In genomic region chr4:76960014-76960413, GRCh38 we compare ENCODE assay signal across 9 cellular contexts. TPM values are rescaled to one million over a fixed set of nuclear protein-coding genes. Genes with fewer than 3 reads are reported as not detected.
DNase-seq lines count a peak whose midpoint lies in the region; ATAC-seq and TF ChIP-seq lines count a peak whose summit lies in the region.
"Had no signal": no experiment of that assay in that cellular context is flagged by ENCODE, and none has a peak within 500 bp of the region (broad histone marks: within the 10 kb centered on the region; RNA-seq: fewer than 3 reads in every experiment).

No MANE protein-coding gene starts in this region.

- CTCF ChIA-PET in PC-9 (lab: Charles Lee) = no interaction called here

- no peaks in the 10 kb centered on the region for H3K9me2 ChIP-seq in PC-9 (ENCODE audit: insufficient read depth)

- no peak overlapping the region for H2AFZ ChIP-seq in PC-9

- intact Hi-C loops in mucosa of descending colon (cut with DNase I, micrococcal nuclease) = no loop called here
- intact Hi-C loops in PC-9 (cut with micrococcal nuclease; ENCODE audit: unreplicated experiment) = no loop called here

- no peak for TF ChIP-seq CTCF in mucosa of descending colon (IDR thresholded peaks at IDR 0.05)
- no peak for TF ChIP-seq CTCF in PC-9 (conservative IDR thresholded peaks at IDR 0.05)

- DNase-seq in mucosa of descending colon = no peak
- no peak for DNase-seq in PC-9
- DNase-seq in NCI-H146 treated with DMSO at 0.1 percent for 48 hours (lab: John Stamatoyannopoulos, UW; ENCODE audit: unreplicated experiment) = no peak
- DNase-seq in NCI-H524 treated with DMSO at 0.1 percent for 48 hours (lab: John Stamatoyannopoulos, UW) = no peak
- DNase-seq: NCI-H2171 treated with DMSO at 0.1 percent for 48 hours had no signal

- H3K4me2 ChIP-seq in PC-9 = no peak overlapping the region

- no peak overlapping the region for H3K27ac ChIP-seq in PC-9

- no TSS peak for BruUV-seq in PC-9 (replicated peaks; lab: Mats Ljungman, UMichigan)

- ATAC-seq in GM18517 (IDR thresholded peaks at IDR 0.05; ENCODE audit: unreplicated experiment) (peak; percentile 90), GM21529 (IDR thresholded peaks at IDR 0.05; ENCODE audit: unreplicated experiment) (peak; percentile 83), HG03442 (IDR thresholded peaks at IDR 0.05; ENCODE audit: unreplicated experiment) (peak; percentile 95), mucosa of descending colon (peak; percentile 52), HG03025 (IDR thresholded peaks at IDR 0.05; ENCODE audit: low FRiP score, unreplicated experiment) (no peak)

- H3K36me3 ChIP-seq in mucosa of descending colon (ENCODE audit: low read depth) = no peaks in the 10 kb centered on the region
- no peaks in the 10 kb centered on the region for H3K36me3 ChIP-seq in PC-9 (ENCODE audit: low read depth)

- H3F3A ChIP-seq in PC-9 (ENCODE audit: insufficient read depth, low read depth) = no peaks in the 10 kb centered on the region

- H3K9me3 ChIP-seq in mucosa of descending colon (no peaks in the 10 kb centered on the region), PC-9 (ENCODE audit: insufficient read depth, low read depth) (no peaks in the 10 kb centered on the region)

- H3K27me3 ChIP-seq in PC-9 (ENCODE audit: insufficient read depth, low read depth) = no peaks in the 10 kb centered on the region

- no peak overlapping the region for H3K4me3 ChIP-seq in mucosa of descending colon
- no peak overlapping the region for H3K4me3 ChIP-seq in PC-9

- H3K4me1 ChIP-seq in mucosa of descending colon (ENCODE audit: low read depth) (peaks cover 25% of the 10 kb centered on the region), PC-9 (replicated peaks; ENCODE audit: insufficient read depth) (no peaks in the 10 kb centered on the region)

- H3K79me2 ChIP-seq in PC-9 (ENCODE audit: low read depth) = peaks cover 24% of the 10 kb centered on the region

- no peaks in the 10 kb centered on the region for H4K20me1 ChIP-seq in PC-9 (ENCODE audit: insufficient read depth)

- POLR2A ChIA-PET in PC-9 (lab: Charles Lee; ENCODE audit: unreplicated experiment) = no interaction called here

RNA-seq across cellular contexts. Expression of gene SEPTIN11, which starts 10.5 kb away (rescaled TPM):
- 100 to 1,000 TPM in 2 of 3 donors, 10 to 100 TPM in 1; 73.0 to 117 (median 109) TPM for total RNA-seq in mucosa of descending colon
- total RNA-seq in PC-9 (2021) = 38.8 and 48.1 TPM in 2 replicates
